24 cellular contexts compared by ENCODE assay signal in genomic region chr6:69888842-69889590, GRCh38. TPM values are rescaled to one million over a fixed set of nuclear protein-coding genes. Genes with fewer than 3 reads are reported as not detected.
"Had no signal": no experiment of that assay in that cellular context is flagged by ENCODE, and none has a peak within 500 bp of the region (broad histone marks: within the 10 kb centered on the region; RNA-seq: fewer than 3 reads in every experiment).

No MANE protein-coding gene starts in this region.

- H3K27me3 ChIP-seq: dorsolateral prefrontal cortex, esophagus muscularis mucosa, gastroesophageal sphincter, ovary, right atrium auricular region, sigmoid colon, suprapubic skin, thyroid gland had no signal

- H3K4me3 Mint-ChIP-seq: immature natural killer cell, natural killer cell, neural crest cell, type B pancreatic cell had no signal

- ATAC-seq: gastroesophageal sphincter; left cardiac atrium; natural killer cell; stimulated activated naive CD8-positive, alpha-beta T cell treated with anti-CD3 and anti-CD28 coated beads, Interleukin-15, Interleukin-2, amounts not matched to agents 100 U/mL and 50 U/mL, for 24 hours had no signal

- H3K4me3 ChIP-seq: dorsolateral prefrontal cortex, esophagus muscularis mucosa, gastroesophageal sphincter, left ventricle myocardium inferior, lung, ovary, right atrium auricular region, sigmoid colon, skin epidermis, suprapubic skin, thyroid gland had no signal

- H3K36me3 Mint-ChIP-seq: natural killer cell, type B pancreatic cell had no signal

- H3K4me1 Mint-ChIP-seq: immature natural killer cell, natural killer cell had no signal

- H3K27me3 Mint-ChIP-seq: type B pancreatic cell had no signal

- H3K4me1 ChIP-seq: esophagus muscularis mucosa, gastroesophageal sphincter, left ventricle myocardium inferior, right atrium auricular region, sigmoid colon, thyroid gland had no signal

- H3K27ac Mint-ChIP-seq: immature natural killer cell, natural killer cell, type B pancreatic cell had no signal

- DNase-seq: cortex of kidney; dorsolateral prefrontal cortex; effector CD8-positive, alpha-beta T cell; immature natural killer cell; left cardiac atrium; left ventricle myocardium inferior; mesendoderm; natural killer cell; nucleus accumbens; ovary; sigmoid colon; stimulated activated CD4-positive, alpha-beta T cell treated with anti-CD3 and anti-CD28 coated beads, Interleukin-2, amount 100 ng/mL, for 48 hours; stimulated activated naive CD8-positive, alpha-beta T cell treated with anti-CD3 and anti-CD28 coated beads, Interleukin-15, Interleukin-2, amounts not matched to agents 100 U/mL and 50 U/mL, for 24 hours; thyroid gland had no signal

- H3K27ac ChIP-seq: dorsolateral prefrontal cortex, epithelial cell of prostate, esophagus muscularis mucosa, gastroesophageal sphincter, left ventricle myocardium inferior, ovary, right atrium auricular region, sigmoid colon, skin epidermis, suprapubic skin, thyroid gland had no signal

- H3K9me3 ChIP-seq: esophagus muscularis mucosa, gastroesophageal sphincter, ovary, right atrium auricular region, sigmoid colon, suprapubic skin, thyroid gland had no signal

- H3K36me3 ChIP-seq: esophagus muscularis mucosa, gastroesophageal sphincter, left ventricle myocardium inferior, ovary, right atrium auricular region, sigmoid colon, suprapubic skin, thyroid gland had no signal

RNA-seq across cellular contexts. Expression of gene COL19A1, which starts 22.7 kb away (rescaled TPM):
- total RNA-seq: thyroid gland had no signal
- polyA plus RNA-seq: immature natural killer cell, keratinocyte had no signal
